In the genomic region with DNA sequence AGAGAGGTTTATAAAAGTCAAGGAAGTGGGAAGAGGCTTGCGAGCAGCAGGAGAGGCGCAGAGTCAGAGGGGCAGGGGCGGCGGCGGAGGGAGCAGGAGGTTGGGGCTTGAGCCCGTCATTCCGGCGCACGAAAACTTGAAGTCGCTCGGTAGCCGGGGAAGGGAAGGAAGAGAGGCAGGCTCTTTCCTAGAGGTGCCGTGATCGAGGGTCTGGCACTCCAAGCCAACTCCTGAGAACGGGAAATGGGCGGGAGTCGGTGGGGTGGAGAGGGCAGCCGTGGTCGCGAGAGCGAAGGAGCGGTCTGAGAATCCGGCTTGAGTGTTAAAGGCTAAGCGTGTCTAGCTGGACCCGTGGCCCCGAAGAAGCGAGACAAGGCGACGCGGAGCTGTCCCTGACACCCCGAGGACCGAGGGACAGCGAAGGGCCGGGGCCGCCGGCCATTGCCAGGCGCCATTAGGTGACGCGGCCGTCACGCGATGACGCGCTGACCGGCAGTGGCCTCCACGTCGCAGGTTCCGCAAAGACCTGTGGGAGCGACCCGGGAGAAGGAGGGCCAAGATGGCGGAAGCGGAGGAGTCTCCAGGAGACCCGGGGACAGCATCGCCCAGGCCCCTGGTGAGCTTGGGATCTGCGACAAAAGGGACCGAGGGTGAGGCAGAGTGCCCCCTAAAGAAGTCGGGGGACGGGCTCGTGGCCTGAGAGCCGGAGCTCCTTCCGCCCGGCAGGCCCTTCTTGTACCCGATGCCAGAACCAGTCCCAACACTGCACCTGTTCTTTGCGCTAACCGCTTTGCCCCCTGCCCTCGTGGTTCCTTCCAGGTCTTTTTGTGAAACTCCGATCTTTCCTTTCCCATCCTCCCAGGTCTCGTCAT, we compare ENCODE assay signal across 1 cellular context.
TF ChIP-seq lines count a peak whose summit lies in the region.

A gene with protein sequence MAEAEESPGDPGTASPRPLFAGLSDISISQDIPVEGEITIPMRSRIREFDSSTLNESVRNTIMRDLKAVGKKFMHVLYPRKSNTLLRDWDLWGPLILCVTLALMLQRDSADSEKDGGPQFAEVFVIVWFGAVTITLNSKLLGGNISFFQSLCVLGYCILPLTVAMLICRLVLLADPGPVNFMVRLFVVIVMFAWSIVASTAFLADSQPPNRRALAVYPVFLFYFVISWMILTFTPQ (plus strand): TSS at position 544 of the 872 bp plus-strand sequence. CDS start 16 bp downstream, at position 560.

TF ChIP-seq in HEK293, 187 proteins besides CTCF, POLR2A, EP300 and RAD21 (continued from another document and continues in another):
- no peak for TF ChIP-seq ZNF560 (tag by site-specific recombination; IDR thresholded peaks at IDR 0.05; ENCODE audit: borderline replicate concordance)
- no peak for TF ChIP-seq WT1 (tag by site-specific recombination; IDR thresholded peaks at IDR 0.05)
- TF ChIP-seq ZNF221 (tag by site-specific recombination; IDR thresholded peaks at IDR 0.05; ENCODE audit: borderline replicate concordance): no peak
- TF ChIP-seq ZNF138 (tag by site-specific recombination; IDR thresholded peaks at IDR 0.05; ENCODE audit: borderline replicate concordance): no peak
- TF ChIP-seq ZNF211 (tag by site-specific recombination; IDR thresholded peaks at IDR 0.05; ENCODE audit: low read depth): no peak
- no peak for TF ChIP-seq ZNF146 (tag by site-specific recombination; IDR thresholded peaks at IDR 0.05)
- TF ChIP-seq, protein P1, sequence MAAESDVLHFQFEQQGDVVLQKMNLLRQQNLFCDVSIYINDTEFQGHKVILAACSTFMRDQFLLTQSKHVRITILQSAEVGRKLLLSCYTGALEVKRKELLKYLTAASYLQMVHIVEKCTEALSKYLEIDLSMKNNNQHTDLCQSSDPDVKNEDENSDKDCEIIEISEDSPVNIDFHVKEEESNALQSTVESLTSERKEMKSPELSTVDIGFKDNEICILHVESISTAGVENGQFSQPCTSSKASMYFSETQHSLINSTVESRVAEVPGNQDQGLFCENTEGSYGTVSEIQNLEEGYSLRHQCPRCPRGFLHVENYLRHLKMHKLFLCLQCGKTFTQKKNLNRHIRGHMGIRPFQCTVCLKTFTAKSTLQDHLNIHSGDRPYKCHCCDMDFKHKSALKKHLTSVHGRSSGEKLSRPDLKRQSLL (tag by site-specific recombination; IDR thresholded peaks at IDR 0.05): no peak
- TF ChIP-seq, protein P2, sequence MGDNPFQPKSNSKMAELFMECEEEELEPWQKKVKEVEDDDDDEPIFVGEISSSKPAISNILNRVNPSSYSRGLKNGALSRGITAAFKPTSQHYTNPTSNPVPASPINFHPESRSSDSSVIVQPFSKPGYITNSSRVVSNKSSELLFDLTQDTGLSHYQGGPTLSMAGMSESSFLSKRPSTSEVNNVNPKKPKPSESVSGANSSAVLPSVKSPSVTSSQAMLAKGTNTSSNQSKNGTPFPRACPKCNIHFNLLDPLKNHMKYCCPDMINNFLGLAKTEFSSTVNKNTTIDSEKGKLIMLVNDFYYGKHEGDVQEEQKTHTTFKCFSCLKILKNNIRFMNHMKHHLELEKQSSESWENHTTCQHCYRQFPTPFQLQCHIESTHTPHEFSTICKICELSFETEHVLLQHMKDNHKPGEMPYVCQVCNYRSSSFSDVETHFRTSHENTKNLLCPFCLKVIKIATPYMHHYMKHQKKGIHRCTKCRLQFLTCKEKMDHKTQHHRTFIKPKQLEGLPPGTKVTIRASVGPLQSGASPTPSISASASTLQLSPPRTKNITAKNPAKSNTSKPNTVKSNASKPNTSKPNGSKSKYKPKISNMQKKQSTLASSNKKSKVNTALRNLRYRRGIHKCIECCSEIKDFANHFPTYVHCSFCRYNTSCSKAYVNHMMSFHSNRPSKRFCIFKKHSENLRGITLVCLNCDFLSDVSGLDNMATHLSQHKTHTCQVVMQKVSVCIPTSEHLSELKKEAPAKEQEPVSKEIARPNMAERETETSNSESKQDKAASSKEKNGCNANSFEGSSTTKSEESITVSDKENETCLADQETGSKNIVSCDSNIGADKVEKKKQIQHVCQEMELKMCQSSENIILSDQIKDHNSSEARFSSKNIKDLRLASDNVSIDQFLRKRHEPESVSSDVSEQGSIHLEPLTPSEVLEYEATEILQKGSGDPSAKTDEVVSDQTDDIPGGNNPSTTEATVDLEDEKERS (tag by site-specific recombination; IDR thresholded peaks at IDR 0.05): 0 out of 2 replicates have a peak, but pooled peaks have one; percentile 23
- TF ChIP-seq, protein P3, sequence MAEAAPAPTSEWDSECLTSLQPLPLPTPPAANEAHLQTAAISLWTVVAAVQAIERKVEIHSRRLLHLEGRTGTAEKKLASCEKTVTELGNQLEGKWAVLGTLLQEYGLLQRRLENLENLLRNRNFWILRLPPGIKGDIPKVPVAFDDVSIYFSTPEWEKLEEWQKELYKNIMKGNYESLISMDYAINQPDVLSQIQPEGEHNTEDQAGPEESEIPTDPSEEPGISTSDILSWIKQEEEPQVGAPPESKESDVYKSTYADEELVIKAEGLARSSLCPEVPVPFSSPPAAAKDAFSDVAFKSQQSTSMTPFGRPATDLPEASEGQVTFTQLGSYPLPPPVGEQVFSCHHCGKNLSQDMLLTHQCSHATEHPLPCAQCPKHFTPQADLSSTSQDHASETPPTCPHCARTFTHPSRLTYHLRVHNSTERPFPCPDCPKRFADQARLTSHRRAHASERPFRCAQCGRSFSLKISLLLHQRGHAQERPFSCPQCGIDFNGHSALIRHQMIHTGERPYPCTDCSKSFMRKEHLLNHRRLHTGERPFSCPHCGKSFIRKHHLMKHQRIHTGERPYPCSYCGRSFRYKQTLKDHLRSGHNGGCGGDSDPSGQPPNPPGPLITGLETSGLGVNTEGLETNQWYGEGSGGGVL (tag by site-specific recombination; IDR thresholded peaks at IDR 0.05): no peak
- TF ChIP-seq BCL11B (tag by site-specific recombination; IDR thresholded peaks at IDR 0.05; ENCODE audit: low read depth): peak; percentile 51; the same call in 1 of the 2 replicates
- TF ChIP-seq ZNF335 (tag by site-specific recombination; conservative IDR thresholded peaks at IDR 0.05): peak; percentile 86
- TF ChIP-seq, protein P4, sequence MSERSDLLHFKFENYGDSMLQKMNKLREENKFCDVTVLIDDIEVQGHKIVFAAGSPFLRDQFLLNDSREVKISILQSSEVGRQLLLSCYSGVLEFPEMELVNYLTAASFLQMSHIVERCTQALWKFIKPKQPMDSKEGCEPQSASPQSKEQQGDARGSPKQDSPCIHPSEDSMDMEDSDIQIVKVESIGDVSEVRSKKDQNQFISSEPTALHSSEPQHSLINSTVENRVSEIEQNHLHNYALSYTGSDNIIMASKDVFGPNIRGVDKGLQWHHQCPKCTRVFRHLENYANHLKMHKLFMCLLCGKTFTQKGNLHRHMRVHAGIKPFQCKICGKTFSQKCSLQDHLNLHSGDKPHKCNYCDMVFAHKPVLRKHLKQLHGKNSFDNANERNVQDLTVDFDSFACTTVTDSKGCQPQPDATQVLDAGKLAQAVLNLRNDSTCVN (tag by site-specific recombination; optimal IDR thresholded peaks at IDR 0.05): peak; percentile 69
- TF ChIP-seq ZNF2 (tag by site-specific recombination; IDR thresholded peaks at IDR 0.05): peak; percentile 69
- peak; percentile 91 for TF ChIP-seq ZNF76 (tag by site-specific recombination; IDR thresholded peaks at IDR 0.05; ENCODE audit: borderline replicate concordance, low read depth)
- no peak for TF ChIP-seq ZNF350 (tag by site-specific recombination; IDR thresholded peaks at IDR 0.05)
- no peak for TF ChIP-seq GLI4 (tag by site-specific recombination; IDR thresholded peaks at IDR 0.05)
- TF ChIP-seq OVOL3 (tag by site-specific recombination; IDR thresholded peaks at IDR 0.05): no peak
- no peak for TF ChIP-seq ZNF202 (tag by site-specific recombination; IDR thresholded peaks at IDR 0.05; ENCODE audit: borderline replicate concordance)
- TF ChIP-seq ZNF248 (tag by site-specific recombination; IDR thresholded peaks at IDR 0.05): no peak
- TF ChIP-seq ZNF792 (tag by site-specific recombination; IDR thresholded peaks at IDR 0.05): no peak
- TF ChIP-seq SP7 (tag by site-specific recombination; IDR thresholded peaks at IDR 0.05): peak; percentile 61; the same call in 1 of the 2 replicates
- no peak for TF ChIP-seq ZNF354C (tag by site-specific recombination; IDR thresholded peaks at IDR 0.05; ENCODE audit: borderline replicate concordance, low read depth)
- TF ChIP-seq, protein P5, sequence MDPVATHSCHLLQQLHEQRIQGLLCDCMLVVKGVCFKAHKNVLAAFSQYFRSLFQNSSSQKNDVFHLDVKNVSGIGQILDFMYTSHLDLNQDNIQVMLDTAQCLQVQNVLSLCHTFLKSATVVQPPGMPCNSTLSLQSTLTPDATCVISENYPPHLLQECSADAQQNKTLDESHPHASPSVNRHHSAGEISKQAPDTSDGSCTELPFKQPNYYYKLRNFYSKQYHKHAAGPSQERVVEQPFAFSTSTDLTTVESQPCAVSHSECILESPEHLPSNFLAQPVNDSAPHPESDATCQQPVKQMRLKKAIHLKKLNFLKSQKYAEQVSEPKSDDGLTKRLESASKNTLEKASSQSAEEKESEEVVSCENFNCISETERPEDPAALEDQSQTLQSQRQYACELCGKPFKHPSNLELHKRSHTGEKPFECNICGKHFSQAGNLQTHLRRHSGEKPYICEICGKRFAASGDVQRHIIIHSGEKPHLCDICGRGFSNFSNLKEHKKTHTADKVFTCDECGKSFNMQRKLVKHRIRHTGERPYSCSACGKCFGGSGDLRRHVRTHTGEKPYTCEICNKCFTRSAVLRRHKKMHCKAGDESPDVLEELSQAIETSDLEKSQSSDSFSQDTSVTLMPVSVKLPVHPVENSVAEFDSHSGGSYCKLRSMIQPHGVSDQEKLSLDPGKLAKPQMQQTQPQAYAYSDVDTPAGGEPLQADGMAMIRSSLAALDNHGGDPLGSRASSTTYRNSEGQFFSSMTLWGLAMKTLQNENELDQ (tag by site-specific recombination; IDR thresholded peaks at IDR 0.05; ENCODE audit: low read depth): no peak
- TF ChIP-seq, protein P6, sequence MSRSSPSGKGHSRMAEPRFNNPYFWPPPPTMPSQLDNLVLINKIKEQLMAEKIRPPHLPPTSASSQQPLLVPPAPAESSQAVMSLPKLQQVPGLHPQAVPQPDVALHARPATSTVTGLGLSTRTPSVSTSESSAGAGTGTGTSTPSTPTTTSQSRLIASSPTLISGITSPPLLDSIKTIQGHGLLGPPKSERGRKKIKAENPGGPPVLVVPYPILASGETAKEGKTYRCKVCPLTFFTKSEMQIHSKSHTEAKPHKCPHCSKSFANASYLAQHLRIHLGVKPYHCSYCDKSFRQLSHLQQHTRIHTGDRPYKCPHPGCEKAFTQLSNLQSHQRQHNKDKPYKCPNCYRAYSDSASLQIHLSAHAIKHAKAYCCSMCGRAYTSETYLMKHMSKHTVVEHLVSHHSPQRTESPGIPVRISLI (tag by site-specific recombination; IDR thresholded peaks at IDR 0.05): no peak
- peak; percentile 59; the same call in 1 of the 2 replicates for TF ChIP-seq ZNF121 (tag by site-specific recombination; IDR thresholded peaks at IDR 0.05)
- peak; percentile 59 for TF ChIP-seq ZNF600 (tag by site-specific recombination; IDR thresholded peaks at IDR 0.05)
- TF ChIP-seq HOXC10 (CRISPR knock-in tag; IDR thresholded peaks at IDR 0.05): no peak
- no peak for TF ChIP-seq ZNF155 (tag by site-specific recombination; IDR thresholded peaks at IDR 0.05)
- TF ChIP-seq SP2 (tag by site-specific recombination; IDR thresholded peaks at IDR 0.05): peak; percentile 47
- TF ChIP-seq, protein P7, sequence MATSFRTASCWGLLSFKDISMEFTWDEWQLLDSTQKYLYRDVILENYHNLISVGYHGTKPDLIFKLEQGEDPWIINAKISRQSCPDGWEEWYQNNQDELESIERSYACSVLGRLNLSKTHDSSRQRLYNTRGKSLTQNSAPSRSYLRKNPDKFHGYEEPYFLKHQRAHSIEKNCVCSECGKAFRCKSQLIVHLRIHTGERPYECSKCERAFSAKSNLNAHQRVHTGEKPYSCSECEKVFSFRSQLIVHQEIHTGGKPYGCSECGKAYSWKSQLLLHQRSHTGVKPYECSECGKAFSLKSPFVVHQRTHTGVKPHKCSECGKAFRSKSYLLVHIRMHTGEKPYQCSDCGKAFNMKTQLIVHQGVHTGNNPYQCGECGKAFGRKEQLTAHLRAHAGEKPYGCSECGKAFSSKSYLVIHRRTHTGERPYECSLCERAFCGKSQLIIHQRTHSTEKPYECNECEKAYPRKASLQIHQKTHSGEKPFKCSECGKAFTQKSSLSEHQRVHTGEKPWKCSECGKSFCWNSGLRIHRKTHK (tag by site-specific recombination; IDR thresholded peaks at IDR 0.05): no peak
- TF ChIP-seq SCRT2 (tag by site-specific recombination; IDR thresholded peaks at IDR 0.05): peak; percentile 94
- TF ChIP-seq, protein P8, sequence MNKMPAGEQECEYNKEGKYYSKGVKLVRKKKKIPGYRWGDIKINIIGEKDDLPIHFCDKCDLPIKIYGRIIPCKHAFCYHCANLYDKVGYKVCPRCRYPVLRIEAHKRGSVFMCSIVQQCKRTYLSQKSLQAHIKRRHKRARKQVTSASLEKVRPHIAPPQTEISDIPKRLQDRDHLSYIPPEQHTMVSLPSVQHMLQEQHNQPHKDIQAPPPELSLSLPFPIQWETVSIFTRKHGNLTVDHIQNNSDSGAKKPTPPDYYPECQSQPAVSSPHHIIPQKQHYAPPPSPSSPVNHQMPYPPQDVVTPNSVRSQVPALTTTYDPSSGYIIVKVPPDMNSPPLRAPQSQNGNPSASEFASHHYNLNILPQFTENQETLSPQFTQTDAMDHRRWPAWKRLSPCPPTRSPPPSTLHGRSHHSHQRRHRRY (tag by site-specific recombination; IDR thresholded peaks at IDR 0.05): no peak
- no peak for TF ChIP-seq ZNF214 (tag by site-specific recombination; IDR thresholded peaks at IDR 0.05; ENCODE audit: borderline replicate concordance)
- no peak for TF ChIP-seq SETDB1 (IDR thresholded peaks at IDR 0.05; ENCODE audit: insufficient read length, low read length)
- TF ChIP-seq, protein P9, sequence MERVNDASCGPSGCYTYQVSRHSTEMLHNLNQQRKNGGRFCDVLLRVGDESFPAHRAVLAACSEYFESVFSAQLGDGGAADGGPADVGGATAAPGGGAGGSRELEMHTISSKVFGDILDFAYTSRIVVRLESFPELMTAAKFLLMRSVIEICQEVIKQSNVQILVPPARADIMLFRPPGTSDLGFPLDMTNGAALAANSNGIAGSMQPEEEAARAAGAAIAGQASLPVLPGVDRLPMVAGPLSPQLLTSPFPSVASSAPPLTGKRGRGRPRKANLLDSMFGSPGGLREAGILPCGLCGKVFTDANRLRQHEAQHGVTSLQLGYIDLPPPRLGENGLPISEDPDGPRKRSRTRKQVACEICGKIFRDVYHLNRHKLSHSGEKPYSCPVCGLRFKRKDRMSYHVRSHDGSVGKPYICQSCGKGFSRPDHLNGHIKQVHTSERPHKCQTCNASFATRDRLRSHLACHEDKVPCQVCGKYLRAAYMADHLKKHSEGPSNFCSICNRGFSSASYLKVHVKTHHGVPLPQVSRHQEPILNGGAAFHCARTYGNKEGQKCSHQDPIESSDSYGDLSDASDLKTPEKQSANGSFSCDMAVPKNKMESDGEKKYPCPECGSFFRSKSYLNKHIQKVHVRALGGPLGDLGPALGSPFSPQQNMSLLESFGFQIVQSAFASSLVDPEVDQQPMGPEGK (tag by site-specific recombination; IDR thresholded peaks at IDR 0.05): 0 out of 2 replicates have a peak, but pooled peaks have one; percentile 27
- peak; percentile 23; the same call in 1 of the 2 replicates for TF ChIP-seq ZBTB8A (tag by site-specific recombination; IDR thresholded peaks at IDR 0.05)
- TF ChIP-seq MZF1 (tag by site-specific recombination; IDR thresholded peaks at IDR 0.05; ENCODE audit: borderline replicate concordance): no peak
